Comparison of ENCODE assay signal across 9 cellular contexts in genomic region chr1:1781526-1781903, GRCh38. TPM values are rescaled to one million over a fixed set of nuclear protein-coding genes. Genes with fewer than 3 reads are reported as not detected.
DNase-seq lines count a peak whose midpoint lies in the region; ATAC-seq and TF ChIP-seq lines count a peak whose summit lies in the region.
"Had no signal": no experiment of that assay in that cellular context is flagged by ENCODE, and none has a peak within 500 bp of the region (broad histone marks: within the 10 kb centered on the region; RNA-seq: fewer than 3 reads in every experiment).

No MANE protein-coding gene starts in this region.

- no peak for ATAC-seq in activated CD8-positive, alpha-beta memory T cell treated with anti-CD3 and anti-CD28 coated beads, Interleukin-2, amount 10 ng/mL, durations not matched to agents 7 days and 5 days
- ATAC-seq in GM18502 (IDR thresholded peaks at IDR 0.05; ENCODE audit: poor library complexity, unreplicated experiment) = no peak

- H3K36me3 Mint-ChIP-seq in activated CD8-positive, alpha-beta memory T cell treated with anti-CD3 and anti-CD28 coated beads, Interleukin-2, amount 10 ng/mL, durations not matched to agents 7 days and 5 days = peaks cover 8% of the 10 kb centered on the region
- peaks cover 1 to 5% (median 2%) of the 10 kb centered on the region in 3 donors for H3K36me3 Mint-ChIP-seq in immature natural killer cell

- H3K27ac ChIP-seq in VCaP (peak overlapping the region; percentile 100), testis (peak overlapping the region; percentile 53 to 91)

- no peaks in the 10 kb centered on the region for H3K36me3 ChIP-seq in testis (ENCODE audit: low read depth, missing control alignments)
- H3K36me3 ChIP-seq in H7 (replicated peaks; ENCODE audit: control insufficient read depth, insufficient read depth, low read length) = peaks cover 4% of the 10 kb centered on the region

- DNase-seq in activated CD8-positive, alpha-beta memory T cell treated with anti-CD3 and anti-CD28 coated beads, Interleukin-2, amount 10 ng/mL, durations not matched to agents 7 days and 5 days = no peak
- DNase-seq in activated CD8-positive, alpha-beta memory T cell treated with anti-CD3 and anti-CD28 coated beads, Interleukin-2, amount 50 U/mL, for 48 hours = no peak
- DNase-seq in immature natural killer cell (no peak), testis (peak; percentile 36), H7 (no peak), NCI-H1048 (lab: John Stamatoyannopoulos, UW) (no peak)
- DNase-seq: NCI-H2081 treated with DMSO at 0.1 percent for 48 hours had no signal

- no peak for TF ChIP-seq CTCF in VCaP (conservative IDR thresholded peaks at IDR 0.05)
- no peak for TF ChIP-seq CTCF in testis (IDR thresholded peaks at IDR 0.05)

- TF ChIP-seq POLR2A in testis (IDR thresholded peaks at IDR 0.05) = no peak

- peak overlapping the region; percentile 98 for H3K27ac Mint-ChIP-seq in activated CD8-positive, alpha-beta memory T cell treated with anti-CD3 and anti-CD28 coated beads, Interleukin-2, amount 10 ng/mL, durations not matched to agents 7 days and 5 days
- H3K27ac Mint-ChIP-seq in immature natural killer cell = peak overlapping the region; percentile 96 to 99 (median 98)

- no peaks in the 10 kb centered on the region for H3K27me3 ChIP-seq in testis
- no peaks in the 10 kb centered on the region for H3K27me3 ChIP-seq in H7 (ENCODE audit: control insufficient read depth, insufficient read depth, low read length)

- intact Hi-C loops in testis (cut with DNase I; ENCODE audit: low total_unique reads) = no loop called here

- peaks cover 57% of the 10 kb centered on the region for H3K4me1 ChIP-seq in testis

- H3K9me3 Mint-ChIP-seq in activated CD8-positive, alpha-beta memory T cell treated with anti-CD3 and anti-CD28 coated beads, Interleukin-2, amount 10 ng/mL, durations not matched to agents 7 days and 5 days (ENCODE audit: low read depth) = no peaks in the 10 kb centered on the region
- no peaks in the 10 kb centered on the region for H3K9me3 Mint-ChIP-seq in immature natural killer cell

- H3K4me1 Mint-ChIP-seq in activated CD8-positive, alpha-beta memory T cell treated with anti-CD3 and anti-CD28 coated beads, Interleukin-2, amount 10 ng/mL, durations not matched to agents 7 days and 5 days = peaks cover 50% of the 10 kb centered on the region
- H3K4me1 Mint-ChIP-seq in immature natural killer cell = peaks cover 54% of the 10 kb centered on the region in 2 donors

- WGBS in testis, 2 donors = 60 to 73% methylated on average over 1 to 7 of the region's 7 CpGs

- no peaks in the 10 kb centered on the region for H3K9me3 ChIP-seq in testis

- peak overlapping the region; percentile 1 for H3K4me3 Mint-ChIP-seq in activated CD8-positive, alpha-beta memory T cell treated with anti-CD3 and anti-CD28 coated beads, Interleukin-2, amount 10 ng/mL, durations not matched to agents 7 days and 5 days
- peak overlapping the region; percentile 84 to 89 (median 87) for H3K4me3 Mint-ChIP-seq in immature natural killer cell

- H3K4me3 ChIP-seq in testis (no peak overlapping the region), H7 (ENCODE audit: insufficient read depth, low read depth, low read length) (no peak overlapping the region)

- no peaks in the 10 kb centered on the region for H3K27me3 Mint-ChIP-seq in activated CD8-positive, alpha-beta memory T cell treated with anti-CD3 and anti-CD28 coated beads, Interleukin-2, amount 10 ng/mL, durations not matched to agents 7 days and 5 days
- H3K27me3 Mint-ChIP-seq in immature natural killer cell (ENCODE audit: low read depth in 3 of 3) = peaks cover 4 to 16% (median 16%) of the 10 kb centered on the region in 3 donors

- CTCF ChIA-PET in activated CD8-positive, alpha-beta memory T cell treated with anti-CD3 and anti-CD28 coated beads, Interleukin-2, amount 10 ng/mL, durations not matched to agents 7 days and 5 days (lab: Charles Lee) = no interaction called here

RNA-seq across cellular contexts. Expression of gene NADK, which starts 3.2 kb away (rescaled TPM):
- 100 to 1,000 TPM in 1 of 2 experiments, 10 to 100 TPM in 1; 97.9 to 100 TPM for total RNA-seq in activated CD8-positive, alpha-beta memory T cell treated with anti-CD3 and anti-CD28 coated beads, Interleukin-2, amount 10 ng/mL, durations not matched to agents 7 days and 5 days
- polyA plus RNA-seq in immature natural killer cell = 10 to 100 TPM; 30.9 to 53.3 (median 37.3) TPM
- total RNA-seq in testis = 100 to 1,000 TPM; 105 to 111 TPM
- polyA plus RNA-seq in testis (ENCODE audit: insufficient read depth, low read depth, low replicate concordance) = 74.9 TPM
- 111 and 175 TPM in 2 replicates for total RNA-seq in H7 (2014; rRNA removed; shearing (Covaris generic))

RNA-seq across cellular contexts. Expression of gene CDK11A, which starts 57.4 kb away (rescaled TPM):
- 100 to 1,000 TPM in 1 of 2 experiments, 10 to 100 TPM in 1; 80.5 to 100 TPM for total RNA-seq in activated CD8-positive, alpha-beta memory T cell treated with anti-CD3 and anti-CD28 coated beads, Interleukin-2, amount 10 ng/mL, durations not matched to agents 7 days and 5 days
- polyA plus RNA-seq in immature natural killer cell (10 to 100 TPM in 2 of 3 donors, 1 to 10 TPM in 1; 1.6 to 32.6 (median 14.9) TPM), testis (ENCODE audit: insufficient read depth, low read depth, low replicate concordance) (44.8 TPM)
- total RNA-seq in testis = 100 to 1,000 TPM in 1 of 2 donors, 10 to 100 TPM in 1; 75.9 to 153 TPM
- total RNA-seq in H7 (2014; rRNA removed; shearing (Covaris generic)) = 18.6 and 26.2 TPM in 2 replicates
